In genomic region chr5:21238786-21239185, GRCh38 we compare ENCODE assay signal across 22 cellular contexts.
DNase-seq lines count a peak whose midpoint lies in the region; ATAC-seq, FAIRE-seq and TF ChIP-seq lines count a peak whose summit lies in the region.
"Had no signal": no experiment of that assay in that cellular context is flagged by ENCODE, and none has a peak within 500 bp of the region (broad histone marks: within the 10 kb centered on the region; RNA-seq: fewer than 3 reads in every experiment).

No MANE protein-coding gene starts in this region.

- H3K36me3 ChIP-seq in bronchial epithelial cell (ENCODE audit: control insufficient read depth, insufficient read depth, low read length) (no peaks in the 10 kb centered on the region), prostate gland (no peaks in the 10 kb centered on the region)

- no peak for TF ChIP-seq CTCF in bronchial epithelial cell (IDR thresholded peaks at IDR 0.05; ENCODE audit: insufficient read depth, low read length, severe bottlenecking)
- no peak for TF ChIP-seq CTCF in fibroblast of pulmonary artery (IDR thresholded peaks at IDR 0.05; ENCODE audit: low read length, missing control alignments)
- no peak for TF ChIP-seq CTCF in prostate gland (IDR thresholded peaks at IDR 0.05)

- intact Hi-C loops in prostate gland (cut with DNase I), result no loop called here

- no peaks in the 10 kb centered on the region for H3K36me3 Mint-ChIP-seq in activated T-cell treated with anti-CD3 and anti-CD28 coated beads, Interleukin-2, amount 50 U/mL, for 24 hours (ENCODE audit: low read depth)
- H3K36me3 Mint-ChIP-seq: CD4-positive, alpha-beta memory T cell had no signal

- H3K4me1 ChIP-seq in prostate gland (replicated peaks), result no peaks in the 10 kb centered on the region
- H3K4me1 ChIP-seq: A549 had no signal

- H3K27ac Mint-ChIP-seq in activated T-cell treated with anti-CD3 and anti-CD28 coated beads, Interleukin-2, amount 50 U/mL, for 24 hours, result no peak overlapping the region
- H3K27ac Mint-ChIP-seq: CD4-positive, alpha-beta memory T cell had no signal

- no peak for TF ChIP-seq POLR2A in prostate gland (IDR thresholded peaks at IDR 0.05)

- H3K4me3 ChIP-seq in bronchial epithelial cell (ENCODE audit: low read depth, low read length), result no peak overlapping the region
- H3K4me3 ChIP-seq in fibroblast of pulmonary artery (replicated peaks; ENCODE audit: low read depth, low read length), result no peak overlapping the region
- no peak overlapping the region for H3K4me3 ChIP-seq in prostate gland
- H3K4me3 ChIP-seq: A549, GM23248 had no signal

- no peak overlapping the region for H3K27ac ChIP-seq in prostate gland
- H3K27ac ChIP-seq: 22Rv1, A549, GM23248 had no signal

- no peak for FAIRE-seq in bronchial epithelial cell (lab: Jason Lieb, UNC)
- FAIRE-seq: A549, G401.6, GM12892, H1 had no signal

- H3K27me3 ChIP-seq in bronchial epithelial cell (ENCODE audit: control insufficient read depth, insufficient read depth, low read length) (no peaks in the 10 kb centered on the region), prostate gland (replicated peaks; ENCODE audit: insufficient read depth) (no peaks in the 10 kb centered on the region)

- peaks cover 5% of the 10 kb centered on the region for H3K9me3 Mint-ChIP-seq in activated T-cell treated with anti-CD3 and anti-CD28 coated beads, Interleukin-2, amount 50 U/mL, for 24 hours

- ATAC-seq in HG02970 (IDR thresholded peaks at IDR 0.05; ENCODE audit: low FRiP score, unreplicated experiment), result no peak
- ATAC-seq: A549 had no signal

- H3K9me3 ChIP-seq in prostate gland, result no peaks in the 10 kb centered on the region
- H3K9me3 ChIP-seq: A549 had no signal

- peak; percentile 26 for DNase-seq in A172 (ENCODE audit: low spot score)
- DNase-seq in OCI-M1 (lab: John Stamatoyannopoulos, UW), result peak; percentile 50
- peak; percentile 4 for DNase-seq in bronchial epithelial cell (ENCODE audit: low read depth)
- peak; percentile 68 for DNase-seq in fibroblast of pulmonary artery (ENCODE audit: low read depth)
- no peak for DNase-seq in amniotic stem cell (lab: John Stamatoyannopoulos, UW)
- no peak for DNase-seq in activated T-cell treated with anti-CD3 and anti-CD28 coated beads, Interleukin-2, amount 50 U/mL, for 24 hours
- DNase-seq in prostate gland (ENCODE audit: low spot score), result no peak
- DNase-seq: C1 segment of cervical spinal cord; Calu3; CD4-positive, alpha-beta memory T cell; COR-L47; DMS53; DMS79 treated with DMSO at 0.1 percent for 48 hours; GM23248; H7; HCEC 1CT had no signal

- no peak overlapping the region for H3K4me3 Mint-ChIP-seq in activated T-cell treated with anti-CD3 and anti-CD28 coated beads, Interleukin-2, amount 50 U/mL, for 24 hours
- H3K4me3 Mint-ChIP-seq: CD4-positive, alpha-beta memory T cell had no signal

- no peaks in the 10 kb centered on the region for H3K4me1 Mint-ChIP-seq in activated T-cell treated with anti-CD3 and anti-CD28 coated beads, Interleukin-2, amount 50 U/mL, for 24 hours (ENCODE audit: low read depth)
- H3K4me1 Mint-ChIP-seq: CD4-positive, alpha-beta memory T cell had no signal

- 77% methylated on average over 4 of the region's 4 CpGs for WGBS in prostate gland

- H3K27me3 Mint-ChIP-seq in activated T-cell treated with anti-CD3 and anti-CD28 coated beads, Interleukin-2, amount 50 U/mL, for 24 hours, result no peaks in the 10 kb centered on the region
- H3K27me3 Mint-ChIP-seq: CD4-positive, alpha-beta memory T cell had no signal

Comparison
In these comparisons a context has a peak if more than half of its experiments do, and no peak if none do; other contexts are left out.
1. DNase-seq: peak in A172 (single experiment), OCI-M1 (single experiment), bronchial epithelial cell (single experiment) and fibroblast of pulmonary artery (single experiment); none in amniotic stem cell (single experiment), activated T-cell treated with anti-CD3 and anti-CD28 coated beads, Interleukin-2, amount 50 U/mL, for 24 hours (single experiment) and prostate gland (single experiment).